Comparison of ENCODE assay signal across 2 cellular contexts in genomic region chr2:152413228-152414030, GRCh38.
TF ChIP-seq lines count a peak whose summit lies in the region.

No MANE protein-coding gene starts in this region.

TF ChIP-seq in SK-N-SH, 30 proteins besides CTCF, POLR2A, EP300 and RAD21:
- TF ChIP-seq ZBTB33 (IDR thresholded peaks at IDR 0.05; ENCODE audit: borderline replicate concordance, low read depth) (no peak), PBX3 (IDR thresholded peaks at IDR 0.05) (peak; percentile 20; the same call in 1 of the 2 replicates), USF2 (IDR thresholded peaks at IDR 0.05; ENCODE audit: borderline replicate concordance, low read depth, low read length) (no peak)

TF ChIP-seq in endothelial cell of umbilical vein, 7 proteins besides CTCF, POLR2A, EP300 and RAD21:
- TF ChIP-seq FOS (IDR thresholded peaks at IDR 0.05; ENCODE audit: borderline replicate concordance, insufficient read depth, low read length) (no peak), JUN (IDR thresholded peaks at IDR 0.05; ENCODE audit: borderline replicate concordance, insufficient read depth, insufficient read length, low read depth) (no peak), MAX (IDR thresholded peaks at IDR 0.05; ENCODE audit: insufficient read depth, insufficient read length) (no peak), GATA2 (IDR thresholded peaks at IDR 0.05; ENCODE audit: insufficient read depth, insufficient read length, low read depth, low read length) (no peak), EZH2 (IDR thresholded peaks at IDR 0.05; ENCODE audit: borderline replicate concordance, low read depth, low read length, severe bottlenecking) (no peak)
